ENCODE assay signal across 8 cellular contexts in genomic region chr1:149636286-149637122, GRCh38. TPM values are rescaled to one million over a fixed set of nuclear protein-coding genes. Genes with fewer than 3 reads are reported as not detected.
A peak's percentile ranks its signal among the peaks of the same experiment; 100 is the strongest.
DNase-seq lines count a peak whose midpoint lies in the region; ATAC-seq and TF ChIP-seq lines count a peak whose summit lies in the region.
"Not testable (repeated sequence)": the region's sequence is repeated elsewhere in the genome, so short reads cannot be mapped to it uniquely, and the experiment has no call there.

No MANE protein-coding gene starts in this region.

- peak overlapping the region; percentile 89 for H3K9ac ChIP-seq in trophoblast cell (ENCODE audit: low read length)

- peak overlapping the region; percentile 16 for H3K18ac ChIP-seq in trophoblast cell (ENCODE audit: low read length)

- H3K27ac ChIP-seq in trophoblast cell (ENCODE audit: low read depth, low read length): peak overlapping the region; percentile 86
- peak overlapping the region in 2 of 3 donors; percentile 50 to 86 for H3K27ac ChIP-seq in thyroid gland

- H3K4me1 ChIP-seq in trophoblast cell (ENCODE audit: control insufficient read depth in 1 of 2, insufficient read depth in 2 of 2, low read length in 2 of 2); thyroid gland: not testable (repeated sequence)

- peak overlapping the region; percentile 92 for H3K4me3 Mint-ChIP-seq in T-helper 17 cell

- peak; percentile 85 for DNase-seq in NCI-H146 treated with DMSO at 0.1 percent for 48 hours (lab: John Stamatoyannopoulos, UW; ENCODE audit: unreplicated experiment)
- peak; percentile 77 to 86 (median 82) for DNase-seq in T-helper 17 cell
- peak; percentile 97 for DNase-seq in amniotic epithelial cell (ENCODE audit: low read depth)
- DNase-seq in left cardiac atrium: peak; percentile 92
- DNase-seq in trophoblast cell: peak; percentile 77 to 84
- DNase-seq in thyroid gland: peak; percentile 86 to 88

- not testable (repeated sequence) for H3K23ac ChIP-seq in trophoblast cell (ENCODE audit: low read length)

- ATAC-seq in GM18502 (IDR thresholded peaks at IDR 0.05; ENCODE audit: poor library complexity, unreplicated experiment): peak; percentile 88
- ATAC-seq in HG02885 (IDR thresholded peaks at IDR 0.05; ENCODE audit: poor library complexity, unreplicated experiment): peak; percentile 87
- ATAC-seq in T-helper 17 cell: peak; percentile 85
- peak; percentile 97 to 99 for ATAC-seq in left cardiac atrium

- not testable (repeated sequence) for H4K12ac ChIP-seq in trophoblast cell (ENCODE audit: low read depth, low read length)

- H3K4me2 ChIP-seq in trophoblast cell (ENCODE audit: low read length): peak overlapping the region; percentile 86

- not testable (repeated sequence) for H2AK5ac ChIP-seq in trophoblast cell (ENCODE audit: low read length)

- WGBS in trophoblast cell (ENCODE audit: extremely low coverage, insufficient coverage, insufficient read length): no CpG with 5 or more reads among the region's 41 CpGs
- WGBS in thyroid gland, 2 donors: 1 to 4% methylated on average over 25 to 40 of the region's 41 CpGs

- H2AFZ ChIP-seq in trophoblast cell (ENCODE audit: insufficient read depth, low read length, poor library complexity): not testable (repeated sequence)

- not testable (repeated sequence) for H3K79me1 ChIP-seq in trophoblast cell (ENCODE audit: low read length)

- peak overlapping the region; percentile 92 for H4K91ac ChIP-seq in trophoblast cell (ENCODE audit: low read depth, low read length)

- H3K9me3 ChIP-seq in T-helper 17 cell (ENCODE audit: control insufficient read depth, low read length, poor library complexity, severe bottlenecking); trophoblast cell (ENCODE audit: insufficient read depth, low read depth, low read length); thyroid gland: not testable (repeated sequence)

- H3K4me3 ChIP-seq in trophoblast cell (ENCODE audit: low read depth, low read length) (peak overlapping the region; percentile 74), thyroid gland (replicated peaks in 1 of 3) (peak overlapping the region in 2 of 3 donors; percentile 11 to 14)

- not testable (repeated sequence) for H3K27me3 ChIP-seq in trophoblast cell (ENCODE audit: insufficient read depth, low read length); thyroid gland

- peak overlapping the region; percentile 54 for H3K14ac ChIP-seq in trophoblast cell (ENCODE audit: low read length)

- peak overlapping the region; percentile 99 for H3K27ac Mint-ChIP-seq in T-helper 17 cell

- peak in 1 of 2 donors; percentile 35 for TF ChIP-seq POLR2A in thyroid gland (IDR thresholded peaks at IDR 0.05)

- H3K36me3 Mint-ChIP-seq in T-helper 17 cell (ENCODE audit: low read depth): not testable (repeated sequence)

- peak overlapping the region; percentile 87 for H2BK120ac ChIP-seq in trophoblast cell (ENCODE audit: insufficient read depth, low read length, poor library complexity)

- H2BK12ac ChIP-seq in trophoblast cell (ENCODE audit: low read length): not testable (repeated sequence)

- H4K8ac ChIP-seq in trophoblast cell (ENCODE audit: low read depth, low read length): not testable (repeated sequence)

- peaks cover 20% of the 10 kb centered on the region for H3K4me1 Mint-ChIP-seq in T-helper 17 cell

- not testable (repeated sequence) for H3K4ac ChIP-seq in trophoblast cell (ENCODE audit: low read depth, low read length)

- not testable (repeated sequence) for TF ChIP-seq CTCF in thyroid gland (IDR thresholded peaks at IDR 0.05)

- not testable (repeated sequence) for H3K27me3 Mint-ChIP-seq in T-helper 17 cell

- not testable (repeated sequence) for H3K36me3 ChIP-seq in trophoblast cell (ENCODE audit: control insufficient read depth in 1 of 2, insufficient read depth in 2 of 2, low read length in 2 of 2); thyroid gland

- not testable (repeated sequence) for H3K79me2 ChIP-seq in trophoblast cell (ENCODE audit: control insufficient read depth, insufficient read depth, low read length, poor library complexity)

- intact Hi-C loops in left cardiac atrium (cut with DNase I); thyroid gland (cut with DNase I): not testable (repeated sequence)

- H2BK5ac ChIP-seq in trophoblast cell (ENCODE audit: low read depth, low read length, poor library complexity): peak overlapping the region; percentile 89

RNA-seq across cellular contexts. Expression of gene PPIAL4C, which starts 52.9 kb away (rescaled TPM):
- not detected for total RNA-seq in T-helper 17 cell
- total RNA-seq in left cardiac atrium: not detected
- not detected in 2 replicates for polyA plus RNA-seq in trophoblast cell (2013)
- total RNA-seq in thyroid gland: not detected

Comparison
In these comparisons a context has a peak if more than half of its experiments do, and no peak if none do; other contexts are left out.
1. Peak in every context shown above with its lines: DNase-seq, ATAC-seq, H3K4me3 ChIP-seq and H3K27ac ChIP-seq.